Comparison of ENCODE assay signal across 24 cellular contexts in the genomic region with DNA sequence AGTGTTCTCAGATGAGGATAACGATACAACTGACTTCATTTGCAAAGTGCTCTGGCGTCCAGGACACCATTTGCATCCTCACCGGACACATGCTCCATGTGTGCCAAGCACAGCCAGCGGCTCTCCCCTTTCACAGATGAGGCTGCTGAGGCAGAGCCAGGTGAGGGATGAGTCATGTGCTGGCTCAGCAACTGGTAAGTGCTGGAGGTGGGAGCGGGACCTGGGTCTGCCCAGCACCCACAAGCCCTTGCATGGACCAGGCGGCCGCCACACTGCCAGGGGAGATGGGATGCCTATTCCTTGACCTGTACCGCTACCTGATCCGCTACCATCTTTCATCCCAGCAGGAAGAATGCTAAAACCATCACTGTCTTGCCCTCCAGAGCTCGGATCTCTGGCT.
"Had no signal": no experiment of that assay in that cellular context is flagged by ENCODE, and none has a peak within 500 bp of the region (broad histone marks: within the 10 kb centered on the region; RNA-seq: fewer than 3 reads in every experiment).

No MANE protein-coding gene starts in this region.

- H3K27me3 ChIP-seq: neutrophil, pancreas, right lobe of liver, sigmoid colon, stomach, thyroid gland, tibial nerve, upper lobe of left lung had no signal

- H3K36me3 ChIP-seq: neutrophil, pancreas, prostate gland, right lobe of liver, sigmoid colon, stomach, thoracic aorta, thyroid gland, tibial nerve, upper lobe of left lung had no signal

- H3K4me3 ChIP-seq: pancreas, prostate gland, right lobe of liver, sigmoid colon, stomach, thoracic aorta, thyroid gland, tibial nerve, upper lobe of left lung had no signal

- H3K9me3 ChIP-seq: neutrophil, pancreas, prostate gland, right lobe of liver, sigmoid colon, stomach, thoracic aorta, thyroid gland, tibial nerve, upper lobe of left lung had no signal

- H3K36me3 Mint-ChIP-seq: naive B cell; naive thymus-derived CD8-positive, alpha-beta T cell; natural killer cell treated with Interleukin-12 subunit alpha and Interleukin-12 subunit beta and Interleukin-15 and Interleukin-18, amount 100 ng/mL, for 72 hours; stimulated activated effector memory CD8-positive, alpha-beta T cell treated with anti-CD3 and anti-CD28 coated beads, Interleukin-12 subunit alpha, Interleukin-12 subunit beta, amount 100 ng/mL, for 72 hours had no signal

- H3K4me1 Mint-ChIP-seq: nephron progenitor cell had no signal

- H3K27ac Mint-ChIP-seq: naive B cell; naive thymus-derived CD8-positive, alpha-beta T cell; natural killer cell treated with Interleukin-12 subunit alpha and Interleukin-12 subunit beta and Interleukin-15 and Interleukin-18, amount 100 ng/mL, for 72 hours; stimulated activated effector memory CD8-positive, alpha-beta T cell treated with anti-CD3 and anti-CD28 coated beads, Interleukin-12 subunit alpha, Interleukin-12 subunit beta, amount 100 ng/mL, for 72 hours; stimulated activated naive CD8-positive, alpha-beta T cell treated with anti-CD3 and anti-CD28 coated beads, Interleukin-15, Interleukin-2, amounts not matched to agents 100 ng/mL and 50 ng/mL, for 24 hours had no signal

- DNase-seq: naive B cell; naive thymus-derived CD8-positive, alpha-beta T cell; nephron progenitor cell; nucleus accumbens; pancreas; right lobe of liver; sigmoid colon; small intestine; stimulated activated CD4-positive, alpha-beta T cell treated with anti-CD3 and anti-CD28 coated beads, Interleukin-15, amount 100 ng/mL, for 24 hours; stimulated activated CD4-positive, alpha-beta T cell treated with anti-CD3 and anti-CD28 coated beads, Interleukin-2, amount 100 ng/mL, for 24 hours; stimulated activated CD4-positive, alpha-beta T cell treated with anti-CD3 and anti-CD28 coated beads, Interleukin-2, amount 100 ng/mL, for 48 hours; stimulated activated CD4-positive, alpha-beta T cell treated with anti-CD3 and anti-CD28 coated beads, Interleukin-4, amount 100 ng/mL, for 24 hours; stimulated activated naive CD4-positive, alpha-beta T cell; stomach; thyroid gland had no signal

- H3K4me1 ChIP-seq: pancreas, prostate gland, right lobe of liver, thyroid gland, upper lobe of left lung had no signal

- H3K27ac ChIP-seq: neutrophil, pancreas, prostate gland, right lobe of liver, sigmoid colon, stomach, thoracic aorta, thyroid gland, tibial nerve, upper lobe of left lung had no signal

- H3K4me3 Mint-ChIP-seq: naive B cell; naive thymus-derived CD8-positive, alpha-beta T cell; natural killer cell treated with Interleukin-12 subunit alpha and Interleukin-12 subunit beta and Interleukin-15 and Interleukin-18, amount 100 ng/mL, for 72 hours; nephron progenitor cell; neural crest cell; stimulated activated effector memory CD8-positive, alpha-beta T cell treated with anti-CD3 and anti-CD28 coated beads, Interleukin-12 subunit alpha, Interleukin-12 subunit beta, amount 100 ng/mL, for 72 hours; stimulated activated naive CD8-positive, alpha-beta T cell treated with anti-CD3 and anti-CD28 coated beads, Interleukin-15, Interleukin-2, amounts not matched to agents 100 ng/mL and 50 ng/mL, for 24 hours had no signal

- ATAC-seq: naive thymus-derived CD8-positive, alpha-beta T cell; natural killer cell treated with Interleukin-12 subunit alpha and Interleukin-12 subunit beta and Interleukin-15 and Interleukin-18, amount 100 ng/mL, for 72 hours; pancreas; right lobe of liver; stimulated activated effector memory CD8-positive, alpha-beta T cell treated with anti-CD3 and anti-CD28 coated beads, Interleukin-12 subunit alpha, Interleukin-12 subunit beta, amount 100 ng/mL, for 72 hours had no signal

- H3K9me3 Mint-ChIP-seq: naive B cell; naive thymus-derived CD8-positive, alpha-beta T cell; natural killer cell treated with Interleukin-12 subunit alpha and Interleukin-12 subunit beta and Interleukin-15 and Interleukin-18, amount 100 ng/mL, for 72 hours; nephron progenitor cell; neural crest cell; stimulated activated effector memory CD8-positive, alpha-beta T cell treated with anti-CD3 and anti-CD28 coated beads, Interleukin-12 subunit alpha, Interleukin-12 subunit beta, amount 100 ng/mL, for 72 hours; stimulated activated naive CD8-positive, alpha-beta T cell treated with anti-CD3 and anti-CD28 coated beads, Interleukin-15, Interleukin-2, amounts not matched to agents 100 ng/mL and 50 ng/mL, for 24 hours had no signal
